28 cellular contexts compared by ENCODE assay signal in the genomic region with DNA sequence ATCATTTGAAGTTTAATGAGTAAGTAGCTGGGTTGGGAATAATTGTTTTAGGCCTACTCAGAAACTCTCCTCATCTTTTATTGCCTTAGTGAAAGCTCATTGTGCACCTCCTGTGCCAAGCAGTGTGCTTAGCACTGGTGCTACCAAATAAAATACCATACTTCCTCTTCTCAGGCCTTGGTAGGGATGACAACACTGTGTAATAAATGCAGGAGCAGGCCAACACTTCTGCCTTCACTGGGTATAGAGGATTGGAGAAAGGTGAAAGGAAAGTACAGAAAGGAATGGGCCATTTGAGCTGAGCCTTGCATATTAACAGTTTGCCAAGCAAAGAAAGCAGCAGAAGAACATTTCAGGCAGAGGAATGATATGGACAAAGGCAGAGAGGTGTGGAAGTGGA.
A peak's percentile ranks its signal among the peaks of the same experiment; 100 is the strongest.
DNase-seq lines count a peak whose midpoint lies in the region; ATAC-seq, FAIRE-seq and TF ChIP-seq lines count a peak whose summit lies in the region.
"Had no signal": no experiment of that assay in that cellular context is flagged by ENCODE, and none has a peak within 500 bp of the region (broad histone marks: within the 10 kb centered on the region; RNA-seq: fewer than 3 reads in every experiment).

No MANE protein-coding gene starts in this region.

- no peaks in the 10 kb centered on the region for H3K27me3 Mint-ChIP-seq in naive thymus-derived CD4-positive, alpha-beta T cell
- H3K27me3 Mint-ChIP-seq in mesothelial cell of epicardium (ENCODE audit: low read depth) = no peaks in the 10 kb centered on the region
- H3K27me3 Mint-ChIP-seq: activated B cell treated with CpG ODN at 0.5 μM for 24 hours, progenitor cell of endocrine pancreas had no signal

- peak; percentile 56 for DNase-seq in SKM-1 treated with dmso at 0.1 percent for 144 hours (lab: John Stamatoyannopoulos, UW; ENCODE audit: unreplicated experiment)
- DNase-seq in SKM-1 (lab: John Stamatoyannopoulos, UW; ENCODE audit: unreplicated experiment) = no peak
- DNase-seq in GM12891 (ENCODE audit: insufficient read length, low spot score) = no peak
- DNase-seq in RPMI8226 = peak; percentile 48
- DNase-seq in naive thymus-derived CD4-positive, alpha-beta T cell = no peak
- no peak for DNase-seq in mesothelial cell of epicardium (ENCODE audit: low spot score in 2 of 2, unreplicated experiment in 2 of 2)
- no peak for DNase-seq in NCI-H146 treated with DMSO at 0.1 percent for 48 hours (lab: John Stamatoyannopoulos, UW; ENCODE audit: unreplicated experiment)
- DNase-seq in WERI-Rb-1 = no peak
- DNase-seq: activated B cell treated with CpG ODN at 0.5 μM for 24 hours; activated CD8-positive, alpha-beta T cell treated with anti-CD3 and anti-CD28 coated beads, Interleukin-2, amount 10 ng/mL, durations not matched to agents 7 days and 5 days; activated T-cell treated with anti-CD3 and anti-CD28 coated beads, Interleukin-2, amount 50 U/mL, for 48 hours; COR-L47; DMS79; effector memory CD4-positive, alpha-beta T cell; foreskin keratinocyte; HFFc6; immature natural killer cell; left lung; NCI-H1105 treated with DMSO at 0.1 percent for 48 hours; NCI-H2081; stimulated activated naive CD4-positive, alpha-beta T cell; tibial artery had no signal

- peak; percentile 73 for FAIRE-seq in GM12891 (lab: Jason Lieb, UNC)
- FAIRE-seq: HTR-8/SVneo had no signal

- CTCF ChIA-PET in naive thymus-derived CD4-positive, alpha-beta T cell (lab: Charles Lee) = no interaction called here

- peaks cover 0 to 4% (median 0%) of the 10 kb centered on the region in 3 experiments for H3K36me3 ChIP-seq in naive thymus-derived CD4-positive, alpha-beta T cell (ENCODE audit: control insufficient read depth in 2 of 3, insufficient read depth in 3 of 3, low read length in 3 of 3)
- no peaks in the 10 kb centered on the region for H3K36me3 ChIP-seq in WERI-Rb-1
- H3K36me3 ChIP-seq: neural progenitor cell, tibial artery had no signal

- no peak for TF ChIP-seq POLR2A in GM12891 (IDR thresholded peaks at IDR 0.05; ENCODE audit: low read depth, low read length)

- ATAC-seq in naive thymus-derived CD4-positive, alpha-beta T cell = peak; percentile 24
- ATAC-seq: activated CD8-positive, alpha-beta T cell treated with anti-CD3 and anti-CD28 coated beads, Interleukin-2, amount 10 ng/mL, durations not matched to agents 7 days and 5 days; Panc1 had no signal

- H3K27me3 ChIP-seq in naive thymus-derived CD4-positive, alpha-beta T cell (ENCODE audit: control insufficient read depth in 2 of 2, insufficient read depth in 2 of 2, low read length in 2 of 2) = no peaks in the 10 kb centered on the region
- no peaks in the 10 kb centered on the region for H3K27me3 ChIP-seq in WERI-Rb-1 (ENCODE audit: insufficient read depth, low read depth, severe bottlenecking)
- H3K27me3 ChIP-seq: foreskin keratinocyte, hepatocyte, left lung, neural progenitor cell, tibial artery had no signal

- POLR2A ChIA-PET in naive thymus-derived CD4-positive, alpha-beta T cell (lab: Charles Lee) = no interaction called here

- TF ChIP-seq CTCF in mesothelial cell of epicardium (IDR thresholded peaks at IDR 0.05; ENCODE audit: unreplicated experiment) (no peak), WERI-Rb-1 (IDR thresholded peaks at IDR 0.05; ENCODE audit: low read depth, low read length) (no peak)

- H3K27ac Mint-ChIP-seq in naive thymus-derived CD4-positive, alpha-beta T cell = no peak overlapping the region
- no peak overlapping the region for H3K27ac Mint-ChIP-seq in mesothelial cell of epicardium
- H3K27ac Mint-ChIP-seq: activated CD8-positive, alpha-beta T cell treated with anti-CD3 and anti-CD28 coated beads, Interleukin-2, amount 10 ng/mL, durations not matched to agents 7 days and 5 days; HFFc6; neural progenitor cell; progenitor cell of endocrine pancreas had no signal

- no peaks in the 10 kb centered on the region for H3K9me3 ChIP-seq in naive thymus-derived CD4-positive, alpha-beta T cell (ENCODE audit: control insufficient read depth in 2 of 3, low read length in 3 of 3)
- no peaks in the 10 kb centered on the region for H3K9me3 ChIP-seq in WERI-Rb-1 (ENCODE audit: severe bottlenecking)
- H3K9me3 ChIP-seq: left lung, tibial artery had no signal

- H3K36me3 Mint-ChIP-seq in naive thymus-derived CD4-positive, alpha-beta T cell = peaks cover 3 to 43% (median 20%) of the 10 kb centered on the region in 5 donors
- no peaks in the 10 kb centered on the region for H3K36me3 Mint-ChIP-seq in mesothelial cell of epicardium

- no peak overlapping the region for H3K4me3 Mint-ChIP-seq in naive thymus-derived CD4-positive, alpha-beta T cell
- no peak overlapping the region for H3K4me3 Mint-ChIP-seq in mesothelial cell of epicardium
- H3K4me3 Mint-ChIP-seq: activated B cell treated with CpG ODN at 0.5 μM for 24 hours; activated CD8-positive, alpha-beta T cell treated with anti-CD3 and anti-CD28 coated beads, Interleukin-2, amount 10 ng/mL, durations not matched to agents 7 days and 5 days; HFFc6; immature natural killer cell; neural progenitor cell had no signal

- intact Hi-C loops in naive thymus-derived CD4-positive, alpha-beta T cell (cut with micrococcal nuclease) = no loop called here

- no peak overlapping the region for H3K27ac ChIP-seq in naive thymus-derived CD4-positive, alpha-beta T cell (ENCODE audit: low read depth, low read length)
- no peak overlapping the region for H3K27ac ChIP-seq in WERI-Rb-1
- H3K27ac ChIP-seq: foreskin keratinocyte, hepatocyte, neural progenitor cell, tibial artery had no signal

- H3K9me3 Mint-ChIP-seq in naive thymus-derived CD4-positive, alpha-beta T cell = peaks cover 0 to 3% (median 0%) of the 10 kb centered on the region in 11 donors
- H3K9me3 Mint-ChIP-seq in mesothelial cell of epicardium = no peaks in the 10 kb centered on the region
- H3K9me3 Mint-ChIP-seq: activated B cell treated with CpG ODN at 0.5 μM for 24 hours; activated naive CD4-positive, alpha-beta T cell treated with anti-CD3 and anti-CD28 coated beads, Interleukin-2, amount 50 U/mL, for 72 hours; HFFc6; immature natural killer cell; neural progenitor cell had no signal

- H3K4me3 ChIP-seq in naive thymus-derived CD4-positive, alpha-beta T cell (ENCODE audit: low read length) = no peak overlapping the region
- no peak overlapping the region for H3K4me3 ChIP-seq in WERI-Rb-1 (ENCODE audit: low read depth, low read length)
- H3K4me3 ChIP-seq: hepatocyte, left lung, neural progenitor cell, tibial artery had no signal

- H3K4me1 ChIP-seq in naive thymus-derived CD4-positive, alpha-beta T cell (ENCODE audit: control insufficient read depth in 2 of 2, insufficient read depth in 2 of 2, low read length in 2 of 2) = peaks cover 0 to 7% of the 10 kb centered on the region in 2 donors

- H3K4me1 Mint-ChIP-seq in naive thymus-derived CD4-positive, alpha-beta T cell = peaks cover 0 to 24% (median 0%) of the 10 kb centered on the region in 7 donors
- peaks cover 11% of the 10 kb centered on the region for H3K4me1 Mint-ChIP-seq in mesothelial cell of epicardium

TF ChIP-seq in GM12891, 5 proteins besides CTCF, POLR2A, EP300 and RAD21:
- no peak for TF ChIP-seq SPI1 (IDR thresholded peaks at IDR 0.05; ENCODE audit: low read depth, low read length)
- no peak for TF ChIP-seq POLR2AphosphoS5 (IDR thresholded peaks at IDR 0.05; ENCODE audit: low read depth, low read length)
- no peak for TF ChIP-seq POU2F2 (IDR thresholded peaks at IDR 0.05; ENCODE audit: low read depth, low read length)
- TF ChIP-seq TAF1 (IDR thresholded peaks at IDR 0.05; ENCODE audit: low read depth, low read length) = no peak
- TF ChIP-seq PAX5 (IDR thresholded peaks at IDR 0.05; ENCODE audit: insufficient read depth, low read length, severe bottlenecking) = no peak
TF ChIP-seq in GM12891: peak in this region for 0.

Comparison
In these comparisons a context has a peak if more than half of its experiments do, and no peak if none do; other contexts are left out.
1. DNase-seq: peak in SKM-1 treated with dmso at 0.1 percent for 144 hours (single experiment) and RPMI8226 (single experiment); none in SKM-1 (single experiment), GM12891 (single experiment), naive thymus-derived CD4-positive, alpha-beta T cell (0 of 9), mesothelial cell of epicardium (0 of 2), NCI-H146 treated with DMSO at 0.1 percent for 48 hours (single experiment) and WERI-Rb-1 (single experiment).